ENCODE assay signal across 35 cellular contexts in the genomic region with DNA sequence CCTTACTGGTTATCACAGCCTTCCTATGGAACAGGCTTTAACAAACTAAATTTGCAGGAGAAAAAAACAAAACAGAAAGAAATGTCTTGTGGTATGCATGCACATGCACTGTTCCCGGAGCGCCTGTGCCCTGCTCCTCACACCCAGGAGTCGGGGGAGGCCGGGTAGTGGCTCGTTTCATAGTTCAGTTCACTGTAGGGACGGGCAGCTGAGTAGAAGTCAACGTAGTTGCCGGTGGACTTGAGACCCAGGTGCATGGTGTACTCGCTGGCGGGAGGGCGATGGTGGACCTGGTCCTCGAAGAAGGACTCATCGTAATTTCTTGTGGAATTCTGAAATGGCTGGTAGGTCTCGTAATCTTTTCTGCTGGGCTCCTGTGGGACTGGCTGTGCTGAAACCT.
"Had no signal": no experiment of that assay in that cellular context is flagged by ENCODE, and none has a peak within 500 bp of the region (broad histone marks: within the 10 kb centered on the region; RNA-seq: fewer than 3 reads in every experiment).

No MANE protein-coding gene starts in this region.

- H3K4me3 ChIP-seq: MG63 had no signal

- DNase-seq: Karpas-422, Kasumi-1, MG63, MM.1S, MV-4-11, NCI-H1048, NCI-H1092, NCI-H1092 treated with DMSO at 0.1 percent for 48 hours, NCI-H1105, NCI-H1105 treated with DMSO at 0.1 percent for 48 hours, NCI-H1417, NCI-H1417 treated with DMSO at 0.1 percent for 48 hours, NCI-H1436, NCI-H1436 treated with DMSO at 0.1 percent for 48 hours, NCI-H146, NCI-H1694, NCI-H1694 treated with DMSO at 0.1 percent for 48 hours, NCI-H187, NCI-H187 treated with DMSO at 0.1 percent for 48 hours, NCI-H1930, NCI-H2029, NCI-H2029 treated with DMSO at 0.1 percent for 48 hours, NCI-H2081, NCI-H2081 treated with DMSO at 0.1 percent for 48 hours, NCI-H2107, NCI-H2171, NCI-H2171 treated with DMSO at 0.1 percent for 48 hours, NCI-H2227 treated with DMSO at 0.1 percent for 48 hours, NCI-H226, NCI-H345, NCI-H446, NCI-H446 treated with DMSO at 0.1 percent for 48 hours, NCI-H510A, NCI-H510A treated with DMSO at 0.1 percent for 48 hours had no signal

- H3K36me3 ChIP-seq: MG63 had no signal

- H3K4me2 ChIP-seq: KMS-11 had no signal

- H3K27ac ChIP-seq: KMS-11 had no signal
